In the genomic region with DNA sequence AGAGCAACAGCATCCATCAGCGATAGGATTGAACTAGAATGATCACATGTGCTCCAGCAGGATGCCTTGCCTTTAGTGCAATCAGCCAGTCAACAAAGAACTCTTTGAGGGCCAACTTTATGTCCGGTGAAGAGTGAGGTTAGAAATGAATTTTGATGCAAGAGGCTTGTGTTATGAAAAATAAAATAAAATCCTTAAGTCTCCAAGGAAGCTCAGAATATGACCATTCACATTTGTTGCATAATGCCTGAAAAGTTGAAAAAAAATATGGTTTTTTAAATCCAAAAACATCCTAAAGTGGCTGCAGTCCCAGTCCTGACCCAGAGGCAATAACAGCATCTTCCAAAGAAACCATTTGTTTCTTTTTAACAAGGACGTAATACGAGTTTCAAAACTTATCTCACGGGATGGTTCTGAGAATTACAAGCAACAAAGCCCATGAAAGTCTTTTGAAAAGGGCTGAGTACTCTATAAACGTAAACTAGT, we compare ENCODE assay signal across 21 cellular contexts.
DNase-seq lines count a peak whose midpoint lies in the region; ATAC-seq and TF ChIP-seq lines count a peak whose summit lies in the region.
"Had no signal": no experiment of that assay in that cellular context is flagged by ENCODE, and none has a peak within 500 bp of the region (broad histone marks: within the 10 kb centered on the region; RNA-seq: fewer than 3 reads in every experiment).

No MANE protein-coding gene starts in this region.

- TF ChIP-seq POLR2A in transverse colon (IDR thresholded peaks at IDR 0.05), result no peak

- no peak for ATAC-seq in GM21447 (IDR thresholded peaks at IDR 0.05; ENCODE audit: unreplicated experiment)
- ATAC-seq in activated naive CD8-positive, alpha-beta T cell treated with anti-CD3 and anti-CD28 coated beads, Interleukin-2, amount 50 U/mL, for 24 hours, result no peak
- ATAC-seq: GM12878; naive thymus-derived CD8-positive, alpha-beta T cell; stimulated activated naive B cell treated with anti-CD40 and anti-IgM and Interleukin-4, amounts not matched to agents 10 μg/mL and 1 μg/mL and 100 μg/mL, for 72 hours; upper lobe of right lung had no signal

- H3K4me1 ChIP-seq in osteoblast (ENCODE audit: insufficient read depth, low read length) (no peaks in the 10 kb centered on the region), transverse colon (no peaks in the 10 kb centered on the region)
- H3K4me1 ChIP-seq: upper lobe of right lung had no signal

- H3K4me2 ChIP-seq in osteoblast (ENCODE audit: insufficient read depth, low read length), result peak overlapping the region; percentile 19

- H3K36me3 ChIP-seq in osteoblast (ENCODE audit: insufficient read depth, low read length) (no peaks in the 10 kb centered on the region), transverse colon (no peaks in the 10 kb centered on the region)
- H3K36me3 ChIP-seq: upper lobe of right lung had no signal

- H3K27ac ChIP-seq in osteoblast (ENCODE audit: low read depth, low read length) (peak overlapping the region; percentile 17), transverse colon (peak overlapping the region; percentile 3 to 46 (median 18))
- H3K27ac ChIP-seq: RWPE1 had no signal

- H3K27ac Mint-ChIP-seq in activated naive CD8-positive, alpha-beta T cell treated with anti-CD3 and anti-CD28 coated beads, Interleukin-2, amount 50 U/mL, for 24 hours, result no peak overlapping the region
- H3K27ac Mint-ChIP-seq: activated CD4-positive, alpha-beta T cell treated with anti-CD3 and anti-CD28 coated beads, Interleukin-2, amount 10 ng/mL, durations not matched to agents 24 days and 14 days; memory B cell; naive thymus-derived CD8-positive, alpha-beta T cell; stimulated activated naive B cell treated with anti-CD40 and anti-IgM and Interleukin-4, amounts not matched to agents 10 μg/mL and 1 μg/mL and 100 μg/mL, for 72 hours had no signal

- TF ChIP-seq CTCF in osteoblast (IDR thresholded peaks at IDR 0.05; ENCODE audit: extremely low read depth, low read depth, low read length) (no peak), transverse colon (IDR thresholded peaks at IDR 0.05) (no peak)

- no peak for TF ChIP-seq EP300 in transverse colon (IDR thresholded peaks at IDR 0.05; ENCODE audit: low read depth)

- no peak overlapping the region for H2AFZ ChIP-seq in osteoblast (ENCODE audit: low read length)

- WGBS in transverse colon (ENCODE audit: low coverage in 1 of 2), 2 donors, result 56 to 62% methylated on average over 5 to 6 of the region's 6 CpGs

- intact Hi-C loops in transverse colon (cut with DNase I; ENCODE audit: low total_unique reads), result no loop called here

- H3K27me3 ChIP-seq in osteoblast (ENCODE audit: insufficient read depth, low read length), result no peaks in the 10 kb centered on the region
- no peaks in the 10 kb centered on the region for H3K27me3 ChIP-seq in transverse colon
- H3K27me3 ChIP-seq: upper lobe of right lung had no signal

- H3K4me3 Mint-ChIP-seq in activated naive CD8-positive, alpha-beta T cell treated with anti-CD3 and anti-CD28 coated beads, Interleukin-2, amount 50 U/mL, for 24 hours, result no peak overlapping the region
- H3K4me3 Mint-ChIP-seq: activated CD4-positive, alpha-beta T cell treated with anti-CD3 and anti-CD28 coated beads, Interleukin-2, amount 10 ng/mL, durations not matched to agents 24 days and 14 days; memory B cell; naive thymus-derived CD8-positive, alpha-beta T cell; stimulated activated naive B cell treated with anti-CD40 and anti-IgM and Interleukin-4, amounts not matched to agents 10 μg/mL and 1 μg/mL and 100 μg/mL, for 72 hours had no signal

- no peaks in the 10 kb centered on the region for H3K79me2 ChIP-seq in osteoblast (ENCODE audit: insufficient read depth, low read length)

- H4K20me1 ChIP-seq in osteoblast (ENCODE audit: insufficient read depth, low read length), result no peaks in the 10 kb centered on the region

- DNase-seq in SK-MEL-5 (ENCODE audit: low read depth, low spot score) (peak; percentile 98), foreskin melanocyte (peak; percentile 92), osteoblast (ENCODE audit: insufficient read length, low spot score, missing footprints) (no peak), transverse colon (no peak), SHP77 treated with DMSO at 0.1 percent for 48 hours (lab: John Stamatoyannopoulos, UW) (no peak)
- DNase-seq in activated naive CD8-positive, alpha-beta T cell treated with anti-CD3 and anti-CD28 coated beads, Interleukin-2, amount 50 U/mL, for 24 hours, result no peak
- DNase-seq: activated CD4-positive, alpha-beta T cell treated with anti-CD3 and anti-CD28 coated beads, Interleukin-2, amount 10 ng/mL, durations not matched to agents 24 days and 14 days; activated CD8-positive, alpha-beta memory T cell treated with anti-CD3 and anti-CD28 coated beads, Interleukin-2, amount 50 U/mL, for 48 hours; cortex of kidney; head of caudate nucleus; KG1; naive thymus-derived CD8-positive, alpha-beta T cell; NCI-H1930; NCI-H446 treated with DMSO at 0.1 percent for 48 hours; stimulated activated CD4-positive, alpha-beta T cell treated with anti-CD3 and anti-CD28 coated beads, Interleukin-15, amount 100 ng/mL, for 24 hours; stimulated activated naive B cell treated with anti-CD40 and anti-IgM and Interleukin-4, amounts not matched to agents 10 μg/mL and 1 μg/mL and 100 μg/mL, for 72 hours; upper lobe of right lung had no signal

- H3K4me3 ChIP-seq in osteoblast (ENCODE audit: insufficient read depth, low read length), result peak overlapping the region; percentile 22
- no peak overlapping the region for H3K4me3 ChIP-seq in transverse colon
- H3K4me3 ChIP-seq: GM12878, upper lobe of right lung had no signal

- in situ Hi-C loops in SK-MEL-5 (cut with HindIII; ENCODE audit: low pct_unique_long_range_greater_than_20kb, low sequenced_read_pairs), result no loop called here
- in situ Hi-C loops in transverse colon (cut with MboI; ENCODE audit: low pct_ligation_motif_present in 1 of 4, low pct_unique_long_range_greater_than_20kb in 1 of 4, low sequenced_read_pairs in 3 of 4), result no loop called here

- no peaks in the 10 kb centered on the region for H3K27me3 Mint-ChIP-seq in activated naive CD8-positive, alpha-beta T cell treated with anti-CD3 and anti-CD28 coated beads, Interleukin-2, amount 50 U/mL, for 24 hours
- H3K27me3 Mint-ChIP-seq: activated CD4-positive, alpha-beta T cell treated with anti-CD3 and anti-CD28 coated beads, Interleukin-2, amount 10 ng/mL, durations not matched to agents 24 days and 14 days; memory B cell; stimulated activated naive B cell treated with anti-CD40 and anti-IgM and Interleukin-4, amounts not matched to agents 10 μg/mL and 1 μg/mL and 100 μg/mL, for 72 hours had no signal

- H3K36me3 Mint-ChIP-seq in activated naive CD8-positive, alpha-beta T cell treated with anti-CD3 and anti-CD28 coated beads, Interleukin-2, amount 50 U/mL, for 24 hours (ENCODE audit: low read depth), result no peaks in the 10 kb centered on the region
- H3K36me3 Mint-ChIP-seq: memory B cell; naive thymus-derived CD8-positive, alpha-beta T cell; stimulated activated naive B cell treated with anti-CD40 and anti-IgM and Interleukin-4, amounts not matched to agents 10 μg/mL and 1 μg/mL and 100 μg/mL, for 72 hours had no signal

- peaks cover 5% of the 10 kb centered on the region for H3K9me3 Mint-ChIP-seq in activated naive CD8-positive, alpha-beta T cell treated with anti-CD3 and anti-CD28 coated beads, Interleukin-2, amount 50 U/mL, for 24 hours
- H3K9me3 Mint-ChIP-seq: stimulated activated naive B cell treated with anti-CD40 and anti-IgM and Interleukin-4, amounts not matched to agents 10 μg/mL and 1 μg/mL and 100 μg/mL, for 72 hours had no signal

- no peaks in the 10 kb centered on the region for H3K4me1 Mint-ChIP-seq in activated naive CD8-positive, alpha-beta T cell treated with anti-CD3 and anti-CD28 coated beads, Interleukin-2, amount 50 U/mL, for 24 hours
- H3K4me1 Mint-ChIP-seq: activated CD4-positive, alpha-beta T cell treated with anti-CD3 and anti-CD28 coated beads, Interleukin-2, amount 10 ng/mL, durations not matched to agents 24 days and 14 days; memory B cell; naive thymus-derived CD8-positive, alpha-beta T cell; stimulated activated naive B cell treated with anti-CD40 and anti-IgM and Interleukin-4, amounts not matched to agents 10 μg/mL and 1 μg/mL and 100 μg/mL, for 72 hours had no signal

- no peaks in the 10 kb centered on the region for H3K9me3 ChIP-seq in osteoblast (ENCODE audit: low read depth, low read length)
- H3K9me3 ChIP-seq in transverse colon, result no peaks in the 10 kb centered on the region
- H3K9me3 ChIP-seq: upper lobe of right lung had no signal

Comparison
In these comparisons a context has a peak if more than half of its experiments do, and no peak if none do; other contexts are left out.
1. DNase-seq: peak in SK-MEL-5 (single experiment) and foreskin melanocyte (single experiment); none in osteoblast (single experiment), transverse colon (single experiment), activated naive CD8-positive, alpha-beta T cell treated with anti-CD3 and anti-CD28 coated beads, Interleukin-2, amount 50 U/mL, for 24 hours (single experiment) and SHP77 treated with DMSO at 0.1 percent for 48 hours (single experiment).